ENCODE assay signal across 1 cellular context in genomic region chr2:44852594-44852993, GRCh38.
TF ChIP-seq lines count a peak whose summit lies in the region.

No MANE protein-coding gene starts in this region.

TF ChIP-seq in HepG2, 621 proteins besides CTCF, POLR2A, EP300 and RAD21 (continued from another document):
- no peak for TF ChIP-seq GLMP (CRISPR knock-in tag; IDR thresholded peaks at IDR 0.05; ENCODE audit: borderline replicate concordance)
- no peak for TF ChIP-seq XRCC5 (optimal IDR thresholded peaks at IDR 0.05; ENCODE audit: low read length)
- no peak for TF ChIP-seq ESRRA (CRISPR knock-in tag; IDR thresholded peaks at IDR 0.05; ENCODE audit: low read depth)
